Comparison of ENCODE assay signal across 8 cellular contexts in the genomic region with DNA sequence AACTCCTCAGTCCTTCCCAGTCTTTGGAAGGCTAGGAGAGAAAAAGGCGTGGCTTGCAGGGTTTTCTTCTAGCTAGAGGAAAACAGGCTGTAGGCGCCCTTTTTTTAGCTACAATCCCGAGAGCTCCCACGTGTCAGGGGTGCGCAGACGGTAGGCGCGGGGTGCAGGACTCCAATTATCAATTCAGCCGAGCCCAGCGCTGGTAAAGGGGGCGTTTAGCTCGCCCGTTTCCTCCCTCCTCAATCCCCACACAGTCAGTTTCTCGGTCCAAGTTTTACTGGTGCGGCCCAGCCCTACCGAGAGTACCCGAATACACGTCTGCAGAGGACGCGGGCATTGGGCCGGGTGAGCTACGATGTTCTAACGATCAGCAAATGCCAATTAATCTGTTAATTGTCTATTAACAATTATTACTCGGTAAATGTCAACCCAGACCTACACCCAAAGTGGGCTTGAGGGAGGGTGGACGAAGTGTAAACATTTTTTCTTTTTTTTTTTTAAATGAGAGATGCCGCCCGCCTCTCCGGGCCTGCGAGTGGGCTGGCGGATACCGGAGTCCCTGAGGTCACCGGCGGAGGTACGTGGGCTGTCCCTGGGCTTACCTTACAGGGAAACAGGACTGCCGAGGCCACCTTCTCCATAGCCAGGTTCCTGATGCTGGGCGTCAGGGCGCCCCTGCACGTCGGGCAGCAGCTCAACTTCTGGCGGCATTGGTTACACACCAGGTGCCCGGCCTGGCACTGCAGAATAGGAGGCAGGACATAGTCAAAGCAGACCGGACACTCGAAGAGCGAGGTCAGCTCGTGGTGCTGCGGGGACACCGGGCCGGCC. TPM values are rescaled to one million over a fixed set of nuclear protein-coding genes. Genes with fewer than 3 reads are reported as not detected.
DNase-seq lines count a peak whose midpoint lies in the region; ATAC-seq and TF ChIP-seq lines count a peak whose summit lies in the region.

No MANE protein-coding gene starts in this region.

- no peak for TF ChIP-seq CTCF in WI38 (IDR thresholded peaks at IDR 0.05; ENCODE audit: low read depth, low read length)

- H3K27ac ChIP-seq in cingulate gyrus (ENCODE audit: low read depth, low read length): peak overlapping the region; percentile 63

- peak overlapping the region; percentile 92 for H3K4me3 ChIP-seq in WI38 (ENCODE audit: low read depth, low read length)

- ATAC-seq in left colon (peak; percentile 23), esophagus mucosa (no peak)

- peak; percentile 80 for DNase-seq in ELR (ENCODE audit: low read depth)
- peak; percentile 34 for DNase-seq in NCI-H1092 treated with DMSO at 0.1 percent for 48 hours (lab: John Stamatoyannopoulos, UW)
- peak; percentile 64 to 67 for DNase-seq in left colon
- peak; percentile 38 for DNase-seq in stimulated activated CD4-positive, alpha-beta T cell treated with anti-CD3 and anti-CD28 coated beads, Interleukin-4, amount 100 ng/mL, for 1 hour
- no peak for DNase-seq in MV-4-11 (lab: John Stamatoyannopoulos, UW)

- intact Hi-C loops in left colon (cut with DNase I, micrococcal nuclease): no loop called here

RNA-seq across cellular contexts. Expression of gene SIAH2, which starts 0.9 kb away (rescaled TPM):
- total RNA-seq in left colon (10 to 100 TPM; 24.1 to 25.4 TPM), esophagus mucosa (44.8 TPM)

RNA-seq across cellular contexts. Expression of gene ERICH6, which starts 58.3 kb away (rescaled TPM):
- total RNA-seq in left colon (not detected), esophagus mucosa (not detected)
